ENCODE assay signal across 8 cellular contexts in the genomic region with DNA sequence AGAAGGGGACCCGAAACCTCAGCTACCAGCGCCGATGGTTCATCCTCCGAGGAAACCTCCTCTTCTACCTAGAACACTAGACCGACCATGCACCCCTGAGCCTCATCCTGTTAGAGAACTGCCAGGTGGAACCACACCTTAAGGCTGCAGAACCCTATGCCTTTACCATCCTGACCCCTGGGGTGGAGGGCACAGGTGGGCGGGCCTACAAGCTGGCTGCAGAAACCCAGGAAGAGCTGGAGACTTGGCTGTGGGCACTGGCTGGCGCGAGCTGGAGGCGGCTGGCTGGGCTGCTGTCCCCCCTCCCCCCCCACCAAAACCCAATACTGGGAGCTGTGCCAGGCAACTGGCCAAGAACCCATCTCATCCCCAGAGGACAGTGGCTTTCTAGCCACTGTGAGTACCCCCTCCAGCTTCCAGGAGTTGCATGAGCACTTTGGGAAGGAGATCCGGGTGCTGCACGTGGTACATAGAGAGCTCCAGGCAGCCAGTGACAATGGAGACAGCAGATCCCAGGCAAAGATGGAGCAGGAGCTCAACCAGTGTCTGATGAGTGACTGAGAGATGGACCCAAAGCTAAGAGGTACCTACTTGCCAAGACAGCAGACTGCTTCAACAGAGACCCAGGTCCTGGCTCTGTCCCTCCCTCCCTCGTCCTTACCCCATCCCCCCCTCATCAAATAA. TPM values are rescaled to one million over a fixed set of nuclear protein-coding genes. Genes with fewer than 3 reads are reported as not detected.
DNase-seq lines count a peak whose midpoint lies in the region; ATAC-seq and TF ChIP-seq lines count a peak whose summit lies in the region.

No MANE protein-coding gene starts in this region.

- TF ChIP-seq CTCF in adrenal gland (IDR thresholded peaks at IDR 0.05) = no peak
- no peak for TF ChIP-seq CTCF in lower lobe of right lung (IDR thresholded peaks at IDR 0.05)
- no peak for TF ChIP-seq CTCF in BE2C (IDR thresholded peaks at IDR 0.05; ENCODE audit: low read depth, low read length)

- H3K27me3 ChIP-seq in adrenal gland (no peaks in the 10 kb centered on the region), lower lobe of right lung (ENCODE audit: low read depth) (no peaks in the 10 kb centered on the region), BE2C (no peaks in the 10 kb centered on the region)

- H3K4me3 ChIP-seq in adrenal gland (peak overlapping the region in 1 of 4 donors; percentile 90), lower lobe of right lung (peak overlapping the region; percentile 96), urinary bladder (ENCODE audit: low read depth, low read length) (peak overlapping the region; percentile 44), BE2C (ENCODE audit: low read depth, low read length) (no peak overlapping the region; the same call in 1 of the 2 replicates)

- H3K4me1 ChIP-seq in adrenal gland (replicated peaks in 1 of 2) (peaks cover 38 to 40% of the 10 kb centered on the region in 2 donors), lower lobe of right lung (peaks cover 42% of the 10 kb centered on the region), urinary bladder (ENCODE audit: insufficient read depth) (no peaks in the 10 kb centered on the region), BE2C (no peaks in the 10 kb centered on the region)

- H3K27ac ChIP-seq in adrenal gland = peak overlapping the region; percentile 78 to 98 (median 95)
- peak overlapping the region; percentile 96 for H3K27ac ChIP-seq in lower lobe of right lung
- H3K27ac ChIP-seq in urinary bladder (ENCODE audit: low read depth) = no peak overlapping the region

- ATAC-seq in Right ventricle myocardium superior (ENCODE audit: poor library complexity) (no peak), lower lobe of right lung (no peak), HG03159 (IDR thresholded peaks at IDR 0.05; ENCODE audit: unreplicated experiment) (no peak)

- intact Hi-C loops in Right ventricle myocardium superior (cut with DNase I) = loop anchor here (10.0 kb wide), 1 partner anchor 48 kb away; the partner anchor contains the start of gene ZNF771
- intact Hi-C loops in cardiac septum (cut with DNase I) = no loop called here
- intact Hi-C loops in adrenal gland (cut with DNase I) = no loop called here
- intact Hi-C loops in lower lobe of right lung (cut with DNase I) = no loop called here

- DNase-seq in Right ventricle myocardium superior (peak; percentile 45), cardiac septum (ENCODE audit: low spot score) (no peak), adrenal gland (peak; percentile 66 to 79 (median 71)), lower lobe of right lung (peak; percentile 45), NCI-H524 treated with DMSO at 0.1 percent for 48 hours (lab: John Stamatoyannopoulos, UW) (no peak), BE2C (no peak)

- peaks cover 0 to 57% of the 10 kb centered on the region in 2 donors for H3K36me3 ChIP-seq in adrenal gland (replicated peaks in 1 of 2)
- H3K36me3 ChIP-seq in lower lobe of right lung = peaks cover 63% of the 10 kb centered on the region
- no peaks in the 10 kb centered on the region for H3K36me3 ChIP-seq in urinary bladder (ENCODE audit: insufficient read depth)
- H3K36me3 ChIP-seq in BE2C = peaks cover 41% of the 10 kb centered on the region

- H3K9me3 ChIP-seq in adrenal gland (replicated peaks in 1 of 3) (no peaks in the 10 kb centered on the region), lower lobe of right lung (no peaks in the 10 kb centered on the region), BE2C (no peaks in the 10 kb centered on the region)

- TF ChIP-seq POLR2A in adrenal gland (IDR thresholded peaks at IDR 0.05) = no peak

- 58 to 82% (median 70%) methylated on average over 6 to 12 of the region's 12 CpGs for WGBS in adrenal gland, 4 donors
- WGBS in urinary bladder = 71% methylated on average over 12 of the region's 12 CpGs

RNA-seq across cellular contexts. Expression of gene CD2BP2, which starts 1.4 kb away (rescaled TPM):
- total RNA-seq in Right ventricle myocardium superior = 34.1 TPM
- total RNA-seq in cardiac septum = 41.7 TPM
- 10 to 100 TPM; 27.5 to 95.8 (median 80.3) TPM for total RNA-seq in adrenal gland
- polyA plus RNA-seq in adrenal gland = 10 to 100 TPM; 53.5 to 95.6 (median 58.0) TPM
- 52.3 TPM for total RNA-seq in lower lobe of right lung
- total RNA-seq in urinary bladder = 20.0 TPM
- 50.2 TPM for polyA plus RNA-seq in urinary bladder
- 143 TPM for polyA plus RNA-seq in BE2C (2012; ENCODE audit: insufficient read depth, insufficient read length, low read depth)

RNA-seq across cellular contexts. Expression of gene TBC1D10B, which starts 13.8 kb away (rescaled TPM):
- 24.4 TPM for total RNA-seq in Right ventricle myocardium superior
- 23.7 TPM for total RNA-seq in cardiac septum
- total RNA-seq in adrenal gland = 10 to 100 TPM; 37.6 to 67.7 (median 45.4) TPM
- polyA plus RNA-seq in adrenal gland = 10 to 100 TPM; 33.7 to 65.4 (median 44.3) TPM
- 36.9 TPM for total RNA-seq in lower lobe of right lung
- total RNA-seq in urinary bladder = 18.9 TPM
- 29.5 TPM for polyA plus RNA-seq in urinary bladder
- polyA plus RNA-seq in BE2C (2012; ENCODE audit: insufficient read depth, insufficient read length, low read depth) = 96.8 TPM

RNA-seq across cellular contexts. Expression of gene MYL11, which starts 18.1 kb away (rescaled TPM):
- total RNA-seq in Right ventricle myocardium superior (not detected), cardiac septum (0.59 TPM), adrenal gland (1 to 10 TPM in 1 of 8 donors, not detected in 7; 2.9 TPM), lower lobe of right lung (not detected), urinary bladder (165 TPM)
- polyA plus RNA-seq in adrenal gland (1 to 10 TPM in 1 of 3 donors, not detected in 2; 2.7 TPM), urinary bladder (1.4 TPM)
- polyA plus RNA-seq in BE2C (2012; ENCODE audit: insufficient read depth, insufficient read length, low read depth) = 2.4 TPM

RNA-seq across cellular contexts. Expression of gene SEPTIN1, which starts 25.8 kb away (rescaled TPM):
- total RNA-seq in Right ventricle myocardium superior (0.97 TPM), cardiac septum (2.2 TPM), adrenal gland (1 to 10 TPM in 7 of 8 donors, not detected in 1; 1.0 to 5.5 (median 2.8) TPM), lower lobe of right lung (6.0 TPM), urinary bladder (0.37 TPM)
- polyA plus RNA-seq in adrenal gland (10 to 100 TPM in 1 of 3 donors, 1 to 10 TPM in 1, under 1 TPM in 1; 0.75 to 19.8 (median 9.3) TPM), urinary bladder (3.5 TPM)
- 2.3 TPM for polyA plus RNA-seq in BE2C (2012; ENCODE audit: insufficient read depth, insufficient read length, low read depth)

RNA-seq across cellular contexts. Expression of gene ZNF48, which starts 38.7 kb away (rescaled TPM):
- total RNA-seq in Right ventricle myocardium superior = 5.1 TPM
- total RNA-seq in cardiac septum = 6.1 TPM
- 10 to 100 TPM in 3 of 8 donors, 1 to 10 TPM in 5; 7.3 to 23.8 (median 9.0) TPM for total RNA-seq in adrenal gland
- polyA plus RNA-seq in adrenal gland = 1 to 10 TPM; 2.6 to 5.6 (median 4.2) TPM
- total RNA-seq in lower lobe of right lung = 6.2 TPM
- total RNA-seq in urinary bladder = 6.7 TPM
- polyA plus RNA-seq in urinary bladder = 10.2 TPM
- 66.7 TPM for polyA plus RNA-seq in BE2C (2012; ENCODE audit: insufficient read depth, insufficient read length, low read depth)

Comparison
In these comparisons a context has a peak if more than half of its experiments do, and no peak if none do; other contexts are left out.
1. DNase-seq: peak in Right ventricle myocardium superior (single experiment), adrenal gland (7 of 7) and lower lobe of right lung (single experiment); none in cardiac septum (single experiment), NCI-H524 treated with DMSO at 0.1 percent for 48 hours (single experiment) and BE2C (single experiment).
2. RNA of gene MYL11, which starts 18.1 kb away (total RNA-seq): 165 TPM in urinary bladder (single experiment); 0.59 TPM in cardiac septum (single experiment), not detected in lower lobe of right lung (single experiment), not detected in Right ventricle myocardium superior (single experiment) and 2.9 TPM in adrenal gland; every median in the first group is over 10 times any median in the second.